Comparison of ENCODE assay signal across 18 cellular contexts in genomic region chr9:81377921-81378320, GRCh38.
A peak's percentile ranks its signal among the peaks of the same experiment; 100 is the strongest.
DNase-seq lines count a peak whose midpoint lies in the region; ATAC-seq, FAIRE-seq and TF ChIP-seq lines count a peak whose summit lies in the region.
"Had no signal": no experiment of that assay in that cellular context is flagged by ENCODE, and none has a peak within 500 bp of the region (broad histone marks: within the 10 kb centered on the region; RNA-seq: fewer than 3 reads in every experiment).

No MANE protein-coding gene starts in this region.

- DNase-seq in astrocyte (ENCODE audit: low read depth) (peak; percentile 51), fibroblast of the aortic adventitia (ENCODE audit: low read depth) (peak; percentile 86), neural progenitor cell (ENCODE audit: low spot score) (no peak)
- no peak for DNase-seq in activated naive CD4-positive, alpha-beta T cell treated with anti-CD3 and anti-CD28 coated beads, Interleukin-2, amount 50 U/mL, for 72 hours (ENCODE audit: low spot score in 2 of 2)
- DNase-seq: ACHN; BE2C; Caco-2; CD4-positive, alpha-beta T cell; H9 had no signal

- H2AFZ ChIP-seq in astrocyte (ENCODE audit: low read depth, low read length) (no peak overlapping the region), neural progenitor cell (replicated peaks) (no peak overlapping the region)

- peaks cover 8% of the 10 kb centered on the region for H3K9me3 Mint-ChIP-seq in astrocyte (ENCODE audit: unreplicated experiment)
- H3K9me3 Mint-ChIP-seq in neural progenitor cell, result no peaks in the 10 kb centered on the region
- peaks cover 4 to 20% of the 10 kb centered on the region in 2 donors for H3K9me3 Mint-ChIP-seq in activated naive CD4-positive, alpha-beta T cell treated with anti-CD3 and anti-CD28 coated beads, Interleukin-2, amount 50 U/mL, for 72 hours
- H3K9me3 Mint-ChIP-seq: CD4-positive, alpha-beta T cell had no signal

- H3K9me3 ChIP-seq in astrocyte (ENCODE audit: insufficient read depth, low read depth, low read length), result no peaks in the 10 kb centered on the region
- no peaks in the 10 kb centered on the region for H3K9me3 ChIP-seq in neural progenitor cell (ENCODE audit: low read depth)
- H3K9me3 ChIP-seq: BE2C, Caco-2 had no signal

- peaks cover 11% of the 10 kb centered on the region for H3K4me1 ChIP-seq in astrocyte (ENCODE audit: insufficient read depth, low read length)
- H3K4me1 ChIP-seq in neural progenitor cell, result peaks cover 40% of the 10 kb centered on the region
- H3K4me1 ChIP-seq: Caco-2 had no signal

- H3K4me3 Mint-ChIP-seq in astrocyte (ENCODE audit: unreplicated experiment) (no peak overlapping the region), neural progenitor cell (no peak overlapping the region)
- H3K4me3 Mint-ChIP-seq: CD4-positive, alpha-beta T cell; H9 had no signal

- no peak for ATAC-seq in activated naive CD4-positive, alpha-beta T cell treated with anti-CD3 and anti-CD28 coated beads, Interleukin-2, amount 50 U/mL, for 72 hours
- ATAC-seq in GM21360 (IDR thresholded peaks at IDR 0.05; ENCODE audit: unreplicated experiment), result no peak
- no peak for ATAC-seq in GM18907 (IDR thresholded peaks at IDR 0.05; ENCODE audit: unreplicated experiment)
- ATAC-seq: HepG2 had no signal

- H3K4me3 ChIP-seq in astrocyte (ENCODE audit: insufficient read depth, low read depth, low read length) (no peak overlapping the region), fibroblast of the aortic adventitia (ENCODE audit: low read depth, low read length) (no peak overlapping the region), neural progenitor cell (no peak overlapping the region)

- H3K4me1 Mint-ChIP-seq in astrocyte (ENCODE audit: low read depth, unreplicated experiment) (peaks cover 19% of the 10 kb centered on the region), neural progenitor cell (peaks cover 52% of the 10 kb centered on the region)

- peaks cover 2% of the 10 kb centered on the region for H3F3A ChIP-seq in neural progenitor cell (ENCODE audit: low read depth)

- H4K20me1 ChIP-seq in astrocyte (ENCODE audit: insufficient read depth, low read length) (no peaks in the 10 kb centered on the region), neural progenitor cell (ENCODE audit: low read depth) (no peaks in the 10 kb centered on the region)

- no peak for TF ChIP-seq CTCF in astrocyte (IDR thresholded peaks at IDR 0.05; ENCODE audit: insufficient read depth, low read depth, low read length)
- no peak for TF ChIP-seq CTCF in fibroblast of the aortic adventitia (IDR thresholded peaks at IDR 0.05; ENCODE audit: insufficient read depth, low read length)
- no peak for TF ChIP-seq CTCF in neural progenitor cell (IDR thresholded peaks at IDR 0.05)

- H3K79me2 ChIP-seq in astrocyte (ENCODE audit: insufficient read depth, low read length) (no peaks in the 10 kb centered on the region), neural progenitor cell (ENCODE audit: low read depth) (no peaks in the 10 kb centered on the region)

- H3K9ac ChIP-seq in astrocyte (ENCODE audit: low read length) (no peak overlapping the region), neural progenitor cell (no peak overlapping the region)

- peaks cover 2% of the 10 kb centered on the region for H3K27me3 Mint-ChIP-seq in astrocyte (ENCODE audit: low read depth, unreplicated experiment)
- H3K27me3 Mint-ChIP-seq in neural progenitor cell (ENCODE audit: insufficient read depth, low read depth), result peaks cover 3% of the 10 kb centered on the region
- H3K27me3 Mint-ChIP-seq: CD4-positive, alpha-beta T cell had no signal

- no peak overlapping the region for H3K27ac ChIP-seq in astrocyte (ENCODE audit: low read depth, low read length)
- no peak overlapping the region for H3K27ac ChIP-seq in neural progenitor cell
- H3K27ac ChIP-seq: C4-2B had no signal

- no peak for FAIRE-seq in astrocyte (lab: Jason Lieb, UNC)
- FAIRE-seq: A204.1, D721Med, G401.6, GM12891, H1, HepG2 had no signal

- H3K4me2 ChIP-seq in astrocyte (ENCODE audit: low read length) (no peak overlapping the region), neural progenitor cell (peak overlapping the region; percentile 4)

- H3K27me3 ChIP-seq in astrocyte (ENCODE audit: insufficient read depth, low read length), result no peaks in the 10 kb centered on the region
- H3K27me3 ChIP-seq in neural progenitor cell, result no peaks in the 10 kb centered on the region
- H3K27me3 ChIP-seq: BE2C had no signal

- H3K36me3 Mint-ChIP-seq in astrocyte (ENCODE audit: low read depth, unreplicated experiment) (peaks cover 1% of the 10 kb centered on the region), neural progenitor cell (no peaks in the 10 kb centered on the region)
- H3K36me3 Mint-ChIP-seq in activated naive CD4-positive, alpha-beta T cell treated with anti-CD3 and anti-CD28 coated beads, Interleukin-2, amount 50 U/mL, for 72 hours, result peaks cover 0 to 5% of the 10 kb centered on the region in 2 donors

- H3K36me3 ChIP-seq in astrocyte (ENCODE audit: insufficient read depth, low read length) (no peaks in the 10 kb centered on the region), neural progenitor cell (no peaks in the 10 kb centered on the region)
- H3K36me3 ChIP-seq: BE2C had no signal

- no peak overlapping the region for H3K27ac Mint-ChIP-seq in astrocyte (ENCODE audit: unreplicated experiment)
- no peak overlapping the region for H3K27ac Mint-ChIP-seq in neural progenitor cell
- H3K27ac Mint-ChIP-seq in activated naive CD4-positive, alpha-beta T cell treated with anti-CD3 and anti-CD28 coated beads, Interleukin-2, amount 50 U/mL, for 72 hours, result no peak overlapping the region
- H3K27ac Mint-ChIP-seq: CD4-positive, alpha-beta T cell had no signal

Comparison
In these comparisons a context has a peak if more than half of its experiments do, and no peak if none do; other contexts are left out.
1. DNase-seq: peak in astrocyte (single experiment) and fibroblast of the aortic adventitia (single experiment); none in neural progenitor cell (single experiment) and activated naive CD4-positive, alpha-beta T cell treated with anti-CD3 and anti-CD28 coated beads, Interleukin-2, amount 50 U/mL, for 72 hours (0 of 2).